In the genomic region with DNA sequence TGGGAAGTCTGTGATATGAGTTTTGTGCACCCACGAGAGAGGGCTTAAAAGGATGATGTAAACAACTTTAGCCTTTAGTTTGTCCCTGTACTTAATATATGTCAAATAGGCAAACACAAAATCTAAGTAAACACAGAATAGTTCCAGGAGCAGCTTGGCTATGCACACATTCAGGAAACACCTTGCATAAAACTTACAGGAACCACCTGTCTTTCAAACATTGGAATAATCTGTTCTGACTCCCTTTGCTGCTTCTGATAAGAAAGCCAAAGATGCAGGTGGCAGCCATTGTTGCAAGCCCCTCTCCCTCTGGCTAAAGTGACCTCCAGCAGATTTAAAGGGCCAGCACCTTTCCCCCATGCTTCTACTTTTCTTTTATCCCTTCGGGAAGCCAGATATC, we compare ENCODE assay signal across 21 cellular contexts. TPM values are rescaled to one million over a fixed set of nuclear protein-coding genes. Genes with fewer than 3 reads are reported as not detected.
A peak's percentile ranks its signal among the peaks of the same experiment; 100 is the strongest.
DNase-seq lines count a peak whose midpoint lies in the region; ATAC-seq, FAIRE-seq and TF ChIP-seq lines count a peak whose summit lies in the region.
"Had no signal": no experiment of that assay in that cellular context is flagged by ENCODE, and none has a peak within 500 bp of the region (broad histone marks: within the 10 kb centered on the region; RNA-seq: fewer than 3 reads in every experiment).

No MANE protein-coding gene starts in this region.

- H3K9ac ChIP-seq in HepG2 (ENCODE audit: insufficient read depth, low read depth, low read length): no peak overlapping the region
- no peak overlapping the region for H3K9ac ChIP-seq in Loucy (ENCODE audit: low read depth, low read length, poor library complexity, severe bottlenecking)
- H3K9ac ChIP-seq in endodermal cell (ENCODE audit: extremely low read depth, low read length, poor library complexity, severe bottlenecking): no peak overlapping the region
- H3K9ac ChIP-seq: BLaER1 had no signal

- H3K9me3 Mint-ChIP-seq in endodermal cell: peaks cover 35% of the 10 kb centered on the region

- no peak overlapping the region for H3K4me3 Mint-ChIP-seq in endodermal cell

- peak overlapping the region; percentile 39 for H3K27ac Mint-ChIP-seq in endodermal cell

- H3K79me2 ChIP-seq in HepG2 (ENCODE audit: insufficient read depth, low read length) (peaks cover 14% of the 10 kb centered on the region), Loucy (ENCODE audit: insufficient read depth, low read length) (peaks cover 28% of the 10 kb centered on the region)

- TF ChIP-seq RAD21 in HepG2 (CRISPR knock-in tag; IDR thresholded peaks at IDR 0.05): no peak

- H2AFZ ChIP-seq in HepG2 (ENCODE audit: low read length) (no peak overlapping the region), Loucy (ENCODE audit: low read length) (no peak overlapping the region)

- in situ Hi-C loops in HepG2 (cut with HindIII; ENCODE audit: extremely low pct_ligation_motif_present, low pct_unique_long_range_greater_than_20kb): no loop called here

- H3K36me3 Mint-ChIP-seq in endodermal cell (ENCODE audit: low read depth): peaks cover 31% of the 10 kb centered on the region

- H4K20me1 ChIP-seq in HepG2 (ENCODE audit: insufficient read depth, low read length) (no peaks in the 10 kb centered on the region), Loucy (ENCODE audit: insufficient read depth, low read length, poor library complexity, severe bottlenecking) (no peaks in the 10 kb centered on the region)
- H4K20me1 ChIP-seq: BLaER1 had no signal

- no peak for TF ChIP-seq CTCF in HepG2 (CRISPR knock-in tag; IDR thresholded peaks at IDR 0.05)
- no peak for TF ChIP-seq CTCF in right lobe of liver (IDR thresholded peaks at IDR 0.05)
- TF ChIP-seq CTCF in Loucy (conservative IDR thresholded peaks at IDR 0.05; ENCODE audit: low read length): no peak
- TF ChIP-seq CTCF in endodermal cell (conservative IDR thresholded peaks at IDR 0.05): no peak
- TF ChIP-seq CTCF in esophagus squamous epithelium (IDR thresholded peaks at IDR 0.05): no peak

- WGBS in HepG2 (ENCODE audit: low lambda C conversion rate): 49% methylated on average over 2 of the region's 2 CpGs
- 51% methylated on average over 2 of the region's 2 CpGs for WGBS in right lobe of liver (ENCODE audit: insufficient coverage, low coverage, low lambda C conversion rate, missing lambda C conversion rate)
- WGBS in endodermal cell (ENCODE audit: insufficient coverage in 1 of 2, insufficient read length in 1 of 2), 2 experiments: 66% methylated on average over 2 of the region's 2 CpGs; no CpG with 5 or more reads in 1 of the 2 experiments
- 33 to 63% methylated on average over 2 of the region's 2 CpGs for WGBS in esophagus squamous epithelium, 2 donors

- POLR2A ChIA-PET in HepG2 (lab: Yijun Ruan, JAX): no interaction called here

- H3K4me1 Mint-ChIP-seq in endodermal cell: peaks cover 10% of the 10 kb centered on the region

- no peaks in the 10 kb centered on the region for H3K36me3 ChIP-seq in HepG2 (replicated peaks in 1 of 2; ENCODE audit: control insufficient read depth in 1 of 2, insufficient read depth in 2 of 2, low read length in 2 of 2)
- H3K36me3 ChIP-seq in right lobe of liver: no peaks in the 10 kb centered on the region
- peaks cover 8% of the 10 kb centered on the region; the same call in 1 of the 2 replicates for H3K36me3 ChIP-seq in Loucy (ENCODE audit: insufficient read depth, low read length)
- peaks cover 17% of the 10 kb centered on the region for H3K36me3 ChIP-seq in endodermal cell (ENCODE audit: control insufficient read depth, insufficient read depth, low read length)
- H3K36me3 ChIP-seq in esophagus squamous epithelium: peaks cover 0 to 20% (median 0%) of the 10 kb centered on the region in 3 donors

- intact Hi-C loops in HepG2 (cut with micrococcal nuclease; ENCODE audit: unreplicated experiment): no loop called here
- intact Hi-C loops in right lobe of liver (cut with DNase I): no loop called here
- intact Hi-C loops in esophagus squamous epithelium (cut with DNase I): no loop called here

- TF ChIP-seq EP300 in HepG2 (IDR thresholded peaks at IDR 0.05; ENCODE audit: low read depth in 2 of 2, low read length in 2 of 2) (no peak), HepG2 (CRISPR knock-in tag; IDR thresholded peaks at IDR 0.05; ENCODE audit: borderline replicate concordance) (no peak)

- H3K27ac ChIP-seq in HepG2 (ENCODE audit: extremely low read length, insufficient read depth, low read length): no peak overlapping the region
- H3K27ac ChIP-seq in right lobe of liver: no peak overlapping the region
- no peak overlapping the region for H3K27ac ChIP-seq in endodermal cell (ENCODE audit: low read depth, low read length)
- no peak overlapping the region for H3K27ac ChIP-seq in esophagus squamous epithelium
- H3K27ac ChIP-seq: BLaER1 had no signal

- no TSS peak for BruUV-seq in HepG2 (replicated peaks; lab: Mats Ljungman, UMichigan)

- no peaks in the 10 kb centered on the region; the same call in 1 of the 2 replicates for H3F3A ChIP-seq in Loucy (ENCODE audit: low read depth)

- FAIRE-seq in HepG2 (lab: Jason Lieb, UNC): no peak
- FAIRE-seq: G401.6, GM18507, HTR-8/SVneo, RCC 7860 had no signal

- H3K4me1 ChIP-seq in HepG2 (ENCODE audit: insufficient read depth, low read length): peaks cover 41% of the 10 kb centered on the region
- peaks cover 0 to 7% (median 3%) of the 10 kb centered on the region in 4 donors for H3K4me1 ChIP-seq in right lobe of liver
- H3K4me1 ChIP-seq in Loucy (ENCODE audit: insufficient read depth, low read length, poor library complexity, severe bottlenecking): peaks cover 31% of the 10 kb centered on the region
- no peaks in the 10 kb centered on the region for H3K4me1 ChIP-seq in endodermal cell (ENCODE audit: control insufficient read depth, insufficient read depth, low read length)
- peaks cover 0 to 12% (median 4%) of the 10 kb centered on the region in 3 donors for H3K4me1 ChIP-seq in esophagus squamous epithelium

- H3K4me2 ChIP-seq in HepG2 (ENCODE audit: low read depth, low read length) (0 out of 2 replicates have a peak overlapping the region, but pooled peaks have one; percentile 5), Loucy (ENCODE audit: low read depth, low read length, poor library complexity, severe bottlenecking) (peak overlapping the region; percentile 33)
- H3K4me2 ChIP-seq: BLaER1 had no signal

- TF ChIP-seq POLR2A in HepG2 (IDR thresholded peaks at IDR 0.05; ENCODE audit: insufficient read depth in 1 of 2, low read depth in 2 of 2, low read length in 2 of 2): no peak
- no peak for TF ChIP-seq POLR2A in right lobe of liver (IDR thresholded peaks at IDR 0.05)
- TF ChIP-seq POLR2A in esophagus squamous epithelium (IDR thresholded peaks at IDR 0.05): no peak

- H3K27me3 ChIP-seq in HepG2 (ENCODE audit: control insufficient read depth in 1 of 2, insufficient read depth in 2 of 2, low read length in 2 of 2) (no peaks in the 10 kb centered on the region), right lobe of liver (no peaks in the 10 kb centered on the region), Loucy (ENCODE audit: insufficient read depth, low read length, poor library complexity, severe bottlenecking) (no peaks in the 10 kb centered on the region), endodermal cell (ENCODE audit: control insufficient read depth, insufficient read depth, low read length, poor library complexity, severe bottlenecking) (no peaks in the 10 kb centered on the region), esophagus squamous epithelium (no peaks in the 10 kb centered on the region)
- H3K27me3 ChIP-seq: BLaER1 had no signal

- H3K4me3 ChIP-seq in HepG2 (replicated peaks in 1 of 3; ENCODE audit: insufficient read depth in 1 of 3, low read depth in 2 of 3, low read length in 3 of 3): no peak overlapping the region
- no peak overlapping the region for H3K4me3 ChIP-seq in right lobe of liver
- peak overlapping the region; percentile 3 for H3K4me3 ChIP-seq in Loucy (ENCODE audit: low read length, poor library complexity, severe bottlenecking)
- peak overlapping the region; percentile 59 for H3K4me3 ChIP-seq in endodermal cell (ENCODE audit: low read length)
- no peak overlapping the region for H3K4me3 ChIP-seq in esophagus squamous epithelium
- H3K4me3 ChIP-seq: BLaER1 had no signal

- CTCF ChIA-PET in HepG2 (lab: Yijun Ruan, JAX; ENCODE audit: low intra/inter-chr PET ratio, low total read pairs): no interaction called here

- DNase-seq in HepG2 (ENCODE audit: low spot score) (no peak), right lobe of liver (no peak), endodermal cell (no peak), NCI-H524 (lab: John Stamatoyannopoulos, UW) (no peak), esophagus squamous epithelium (lab: John Stamatoyannopoulos, UW) (no peak)
- DNase-seq in activated CD4-positive, alpha-beta T cell treated with anti-CD3 and anti-CD28 coated beads, Interleukin-2, amount 50 U/mL, for 48 hours: no peak
- DNase-seq: Karpas-422, MM.1S, NCI-H1092, NCI-H1436 treated with DMSO at 0.1 percent for 48 hours, NCI-H2081 treated with DMSO at 0.1 percent for 48 hours, NCI-H446 treated with DMSO at 0.1 percent for 48 hours had no signal

- H3K9me3 ChIP-seq in HepG2 (ENCODE audit: low read length) (no peaks in the 10 kb centered on the region; the same call in 1 of the 2 replicates), right lobe of liver (no peaks in the 10 kb centered on the region), Loucy (ENCODE audit: insufficient read depth, low read depth, low read length) (peaks cover 19% of the 10 kb centered on the region; the same call in 1 of the 2 replicates), endodermal cell (ENCODE audit: control insufficient read depth, low read length) (peaks cover 51% of the 10 kb centered on the region), esophagus squamous epithelium (peaks cover 0 to 12% (median 10%) of the 10 kb centered on the region in 3 donors)

- no peaks in the 10 kb centered on the region for H3K27me3 Mint-ChIP-seq in endodermal cell (ENCODE audit: insufficient read depth)
- H3K27me3 Mint-ChIP-seq: IgD-negative memory B cell had no signal

- H3K9me2 ChIP-seq in Loucy (replicated peaks; ENCODE audit: low read depth, low read length): no peaks in the 10 kb centered on the region

- ATAC-seq in HepG2 (no peak), right lobe of liver (no peak), HG03097 (IDR thresholded peaks at IDR 0.05; ENCODE audit: low FRiP score, unreplicated experiment) (no peak)
- ATAC-seq: Right ventricle myocardium inferior had no signal

RNA-seq across cellular contexts. Expression of gene EEF1AKMT1, which starts 4.7 kb away (rescaled TPM):
- total RNA-seq in HepG2 (2016; rRNA removed; fragmentation: Illumina TruSeq; extraction: Trizol) (16.1 and 23.5 TPM in 2 replicates), right lobe of liver (10 to 100 TPM in 1 of 6 experiments, 1 to 10 TPM in 5; 5.5 to 10.3 (median 6.3) TPM), endodermal cell (1 to 10 TPM; 7.6 to 8.1 TPM), esophagus squamous epithelium (1 to 10 TPM; 2.2 to 8.4 (median 5.9) TPM)
- total RNA-seq in HepG2 (2016; cell fraction: cytosol; rRNA removed; fragmentation: Illumina TruSeq; extraction: Trizol; ENCODE audit: low read depth): 10.4 and 11.3 TPM in 2 replicates
- total RNA-seq in HepG2 (2016; cell fraction: insoluble cytoplasmic fraction; rRNA removed; fragmentation: Illumina TruSeq; extraction: Trizol): 17.2 and 23.4 TPM in 2 replicates
- 11.2 and 13.3 TPM in 2 replicates for total RNA-seq in HepG2 (2016; cell fraction: membrane; rRNA removed; fragmentation: Illumina TruSeq; extraction: Trizol)
- total RNA-seq in HepG2 (2016; cell fraction: nucleus; rRNA removed; fragmentation: Illumina TruSeq; extraction: Trizol): 5.8 and 7.0 TPM in 2 replicates
- 4.9 and 6.0 TPM in 2 replicates for polyA plus RNA-seq in HepG2 (2011; rRNA removed)
- 3.7 and 5.7 TPM in 2 replicates for polyA plus RNA-seq in HepG2 (2011; cell fraction: cytosol; rRNA removed)
- polyA plus RNA-seq in HepG2 (2011; cell fraction: nucleus; rRNA removed): 2.5 and 3.8 TPM in 2 replicates
- polyA plus RNA-seq in HepG2 (2012): 8.9 and 9.5 TPM in 2 replicates
- polyA plus RNA-seq in HepG2 (2016; cell fraction: cytosol; fragmentation: Illumina TruSeq; extraction: Trizol; ENCODE audit: low read depth): 9.6 and 10.7 TPM in 2 replicates
- polyA plus RNA-seq in HepG2 (2016; cell fraction: insoluble cytoplasmic fraction; fragmentation: Illumina TruSeq; extraction: Trizol; ENCODE audit: low read depth): 28.0 and 28.9 TPM in 2 replicates
- 10.6 and 13.7 TPM in 2 replicates for polyA plus RNA-seq in HepG2 (2016; cell fraction: membrane; fragmentation: Illumina TruSeq; extraction: Trizol; ENCODE audit: low read depth)
- 10.0 and 13.0 TPM in 2 replicates for polyA plus RNA-seq in HepG2 (2016; cell fraction: nucleus; fragmentation: Illumina TruSeq; extraction: Trizol; ENCODE audit: insufficient read depth, low read depth)
- polyA minus RNA-seq in HepG2 (2011; rRNA and poly(A)+ RNA removed; ENCODE audit: low replicate concordance): 1.2 and 2.8 TPM in 2 replicates
- 1.6 and 4.0 TPM in 2 replicates for polyA minus RNA-seq in HepG2 (2011; cell fraction: cytosol; rRNA and poly(A)+ RNA removed)
- 5.5 and 6.7 TPM in 2 replicates for polyA minus RNA-seq in HepG2 (2011; cell fraction: nucleus; rRNA and poly(A)+ RNA removed)
- 10.2 TPM for polyA plus RNA-seq in endodermal cell (2013, experiment 1 of 2)
- polyA plus RNA-seq in endodermal cell (2013, experiment 2 of 2): 10.1 TPM

Comparison
In these comparisons a context has a peak if more than half of its experiments do, and no peak if none do; other contexts are left out.
1. H3K4me3 ChIP-seq: peak in Loucy (single experiment) and endodermal cell (single experiment); none in HepG2 (0 of 3), right lobe of liver (0 of 3) and esophagus squamous epithelium (0 of 4).